ENCODE assay signal across 25 cellular contexts in the genomic region with DNA sequence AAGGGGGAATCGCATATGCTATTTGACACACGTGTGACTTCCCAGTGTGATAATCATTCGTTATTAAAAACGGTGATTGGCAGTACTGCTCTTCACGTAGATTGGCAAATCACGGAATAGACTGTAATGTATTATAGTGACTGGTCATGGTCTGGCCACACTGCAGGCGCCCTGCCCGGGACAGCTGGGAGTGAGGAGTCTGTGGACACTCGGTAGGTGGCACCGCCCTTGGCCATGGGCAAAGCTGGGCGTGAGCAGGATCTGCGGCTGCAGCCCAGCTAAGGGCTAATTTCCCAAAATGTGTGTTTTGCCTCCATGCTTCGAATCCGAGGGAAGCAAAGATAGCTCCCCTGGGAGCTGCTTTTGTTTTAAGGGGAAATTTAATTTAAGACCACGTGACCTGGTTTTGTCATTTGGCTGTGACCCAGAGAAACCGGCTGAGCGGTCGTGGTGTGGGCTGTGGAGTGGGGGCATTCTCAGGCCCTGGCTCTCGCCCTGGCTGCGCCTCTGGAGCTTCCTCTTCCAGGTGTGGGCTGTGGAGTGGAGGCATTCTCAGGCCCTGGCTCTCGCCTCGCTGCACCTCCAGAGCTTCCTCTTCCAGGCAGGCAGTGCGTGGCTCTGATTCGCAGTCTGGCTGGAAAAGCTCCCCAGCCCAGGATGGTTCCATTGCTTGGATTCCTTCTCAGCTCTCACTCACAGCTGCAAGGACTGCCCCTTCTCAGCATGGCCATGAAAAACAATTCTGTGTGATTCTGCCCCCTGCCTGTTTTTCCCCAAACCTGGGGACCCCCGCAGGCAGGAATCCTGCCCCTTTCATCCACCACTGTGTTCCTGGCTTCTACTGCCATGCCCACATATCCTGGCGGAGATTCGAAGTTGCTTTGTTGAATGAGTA.
A peak's percentile ranks its signal among the peaks of the same experiment; 100 is the strongest.
DNase-seq lines count a peak whose midpoint lies in the region; ATAC-seq, FAIRE-seq and TF ChIP-seq lines count a peak whose summit lies in the region.
"Had no signal": no experiment of that assay in that cellular context is flagged by ENCODE, and none has a peak within 500 bp of the region (broad histone marks: within the 10 kb centered on the region; RNA-seq: fewer than 3 reads in every experiment).

No MANE protein-coding gene starts in this region.

- peaks cover 0 to 71% (median 22%) of the 10 kb centered on the region in 9 donors for H3K27me3 ChIP-seq in heart left ventricle
- no peaks in the 10 kb centered on the region for H3K27me3 ChIP-seq in right atrium auricular region
- H3K27me3 ChIP-seq in body of pancreas: no peaks in the 10 kb centered on the region
- H3K27me3 ChIP-seq in HepG2 (ENCODE audit: control insufficient read depth in 1 of 2, insufficient read depth in 2 of 2, low read length in 2 of 2): peaks cover 12 to 85% of the 10 kb centered on the region in 2 experiments; a peak in 3 of 5 replicates
- peaks cover 17% of the 10 kb centered on the region for H3K27me3 ChIP-seq in upper lobe of right lung
- H3K27me3 ChIP-seq: foreskin keratinocyte had no signal

- H3K36me3 Mint-ChIP-seq in activated naive CD8-positive, alpha-beta T cell treated with anti-CD3 and anti-CD28 coated beads for 36 hours: no peaks in the 10 kb centered on the region
- H3K36me3 Mint-ChIP-seq: CD4-positive, CD25-positive, alpha-beta regulatory T cell had no signal

- FAIRE-seq in HepG2 (lab: Jason Lieb, UNC): no peak
- FAIRE-seq: GM12878 had no signal

- H3K4me3 ChIP-seq in heart left ventricle (no peak overlapping the region), right atrium auricular region (no peak overlapping the region), body of pancreas (no peak overlapping the region), HepG2 (replicated peaks in 1 of 3; ENCODE audit: insufficient read depth in 1 of 3, low read depth in 2 of 3, low read length in 3 of 3) (no peak overlapping the region), upper lobe of right lung (no peak overlapping the region)
- H3K4me3 ChIP-seq: dorsolateral prefrontal cortex, GM12878 had no signal

- no peak overlapping the region for H3K9ac ChIP-seq in HepG2 (ENCODE audit: insufficient read depth, low read depth, low read length)

- POLR2A ChIA-PET in HepG2 (lab: Yijun Ruan, JAX): no interaction called here

- TF ChIP-seq POLR2A in heart left ventricle (IDR thresholded peaks at IDR 0.05): no peak
- TF ChIP-seq POLR2A in body of pancreas (IDR thresholded peaks at IDR 0.05): no peak
- TF ChIP-seq POLR2A in HepG2 (IDR thresholded peaks at IDR 0.05; ENCODE audit: insufficient read depth in 1 of 2, low read depth in 2 of 2, low read length in 2 of 2): no peak

- no peaks in the 10 kb centered on the region for H3K79me2 ChIP-seq in HepG2 (ENCODE audit: insufficient read depth, low read length)

- peak in 3 of 5 donors; percentile 21 to 47 (median 22) for DNase-seq in heart left ventricle
- no peak for DNase-seq in right atrium auricular region (ENCODE audit: low spot score)
- peak in 3 of 4 donors; percentile 15 to 31 (median 23) for DNase-seq in body of pancreas
- no peak for DNase-seq in HepG2 (ENCODE audit: low spot score)
- peak; percentile 52 for DNase-seq in upper lobe of right lung
- no peak for DNase-seq in activated naive CD8-positive, alpha-beta T cell treated with anti-CD3 and anti-CD28 coated beads for 36 hours
- DNase-seq in NCI-H1417 treated with DMSO at 0.1 percent for 48 hours (lab: John Stamatoyannopoulos, UW): no peak
- no peak for DNase-seq in activated CD4-positive, alpha-beta T cell treated with anti-CD3 and anti-CD28 coated beads, Interleukin-2, amount 50 U/mL, for 1 hour
- DNase-seq: ACHN; activated B cell treated with CpG ODN at 0.5 μM for 24 hours; activated CD8-positive, alpha-beta T cell treated with anti-CD3 and anti-CD28 coated beads for 36 hours; activated naive CD4-positive, alpha-beta T cell; amniotic stem cell; caudate nucleus; CD4-positive, CD25-positive, alpha-beta regulatory T cell; foreskin keratinocyte; hippocampal formation; left colon; NCI-H1930; NCI-H2227 treated with DMSO at 0.1 percent for 48 hours; SIG-M5; substantia nigra had no signal

- H3K27ac Mint-ChIP-seq in activated naive CD8-positive, alpha-beta T cell treated with anti-CD3 and anti-CD28 coated beads for 36 hours: no peak overlapping the region
- H3K27ac Mint-ChIP-seq: activated B cell treated with CpG ODN at 0.5 μM for 24 hours; activated CD8-positive, alpha-beta T cell treated with anti-CD3 and anti-CD28 coated beads for 36 hours; CD4-positive, CD25-positive, alpha-beta regulatory T cell had no signal

- no peaks in the 10 kb centered on the region for H3K4me1 Mint-ChIP-seq in activated naive CD8-positive, alpha-beta T cell treated with anti-CD3 and anti-CD28 coated beads for 36 hours
- H3K4me1 Mint-ChIP-seq: activated B cell treated with CpG ODN at 0.5 μM for 24 hours; CD4-positive, CD25-positive, alpha-beta regulatory T cell had no signal

- no peaks in the 10 kb centered on the region for H3K36me3 ChIP-seq in heart left ventricle
- H3K36me3 ChIP-seq in right atrium auricular region: no peaks in the 10 kb centered on the region
- H3K36me3 ChIP-seq in body of pancreas (replicated peaks in 1 of 2; ENCODE audit: insufficient read depth in 1 of 2, low read depth in 2 of 2): no peaks in the 10 kb centered on the region
- no peaks in the 10 kb centered on the region for H3K36me3 ChIP-seq in HepG2 (replicated peaks in 1 of 2; ENCODE audit: control insufficient read depth in 1 of 2, insufficient read depth in 2 of 2, low read length in 2 of 2)
- H3K36me3 ChIP-seq in upper lobe of right lung: no peaks in the 10 kb centered on the region

- CTCF ChIA-PET in HepG2 (lab: Yijun Ruan, JAX; ENCODE audit: low intra/inter-chr PET ratio, low total read pairs): no interaction called here

- TF ChIP-seq CTCF in heart left ventricle (IDR thresholded peaks at IDR 0.05): no peak
- no peak for TF ChIP-seq CTCF in right atrium auricular region (IDR thresholded peaks at IDR 0.05)
- no peak for TF ChIP-seq CTCF in body of pancreas (IDR thresholded peaks at IDR 0.05)
- TF ChIP-seq CTCF in HepG2 (CRISPR knock-in tag; IDR thresholded peaks at IDR 0.05): no peak
- no peak for TF ChIP-seq CTCF in upper lobe of right lung (IDR thresholded peaks at IDR 0.05)

- no peaks in the 10 kb centered on the region for H3K9me3 Mint-ChIP-seq in activated naive CD8-positive, alpha-beta T cell treated with anti-CD3 and anti-CD28 coated beads for 36 hours
- H3K9me3 Mint-ChIP-seq: activated B cell treated with CpG ODN at 0.5 μM for 24 hours; activated CD8-positive, alpha-beta T cell treated with anti-CD3 and anti-CD28 coated beads for 36 hours had no signal

- no peak overlapping the region for H3K4me2 ChIP-seq in HepG2 (ENCODE audit: low read depth, low read length)

- H3K9me3 ChIP-seq in heart left ventricle (no peaks in the 10 kb centered on the region), right atrium auricular region (no peaks in the 10 kb centered on the region), body of pancreas (no peaks in the 10 kb centered on the region), HepG2 (ENCODE audit: low read length) (no peaks in the 10 kb centered on the region), upper lobe of right lung (no peaks in the 10 kb centered on the region)

- H4K20me1 ChIP-seq in HepG2 (ENCODE audit: insufficient read depth, low read length): no peaks in the 10 kb centered on the region

- H3K27ac ChIP-seq in heart left ventricle (no peak overlapping the region), right atrium auricular region (no peak overlapping the region), body of pancreas (peak overlapping the region in 1 of 4 donors; percentile 3), HepG2 (ENCODE audit: extremely low read length, insufficient read depth, low read length) (no peak overlapping the region), upper lobe of right lung (no peak overlapping the region)
- H3K27ac ChIP-seq: epithelial cell of prostate, foreskin keratinocyte had no signal

- ATAC-seq in heart left ventricle (no peak), body of pancreas (no peak), HepG2 (no peak), upper lobe of right lung (no peak)
- ATAC-seq: activated CD8-positive, alpha-beta T cell treated with anti-CD3 and anti-CD28 coated beads for 36 hours; foreskin keratinocyte; GM12878; left colon had no signal

- no peak overlapping the region for H3K4me3 Mint-ChIP-seq in activated naive CD8-positive, alpha-beta T cell treated with anti-CD3 and anti-CD28 coated beads for 36 hours
- H3K4me3 Mint-ChIP-seq: activated B cell treated with CpG ODN at 0.5 μM for 24 hours; activated CD8-positive, alpha-beta T cell treated with anti-CD3 and anti-CD28 coated beads for 36 hours had no signal

- no TSS peak for BruUV-seq in HepG2 (replicated peaks; lab: Mats Ljungman, UMichigan)

- H3K4me1 ChIP-seq in heart left ventricle: peaks cover 0 to 37% (median 5%) of the 10 kb centered on the region in 12 donors
- peaks cover 0 to 38% of the 10 kb centered on the region in 2 donors for H3K4me1 ChIP-seq in right atrium auricular region
- H3K4me1 ChIP-seq in body of pancreas: peaks cover 54% of the 10 kb centered on the region
- H3K4me1 ChIP-seq in HepG2 (ENCODE audit: insufficient read depth, low read length): no peaks in the 10 kb centered on the region
- peaks cover 7% of the 10 kb centered on the region for H3K4me1 ChIP-seq in upper lobe of right lung
- H3K4me1 ChIP-seq: foreskin keratinocyte had no signal

- 27 to 34% (median 30%) methylated on average over 23 to 27 of the region's 27 CpGs for WGBS in heart left ventricle, 4 donors
- 50 to 56% methylated on average over 18 to 27 of the region's 27 CpGs for WGBS in body of pancreas, 2 donors
- 23% methylated on average over 13 of the region's 27 CpGs for WGBS in HepG2 (ENCODE audit: low lambda C conversion rate)

- no peak overlapping the region for H2AFZ ChIP-seq in HepG2 (ENCODE audit: low read length)

- no peak for TF ChIP-seq RAD21 in HepG2 (CRISPR knock-in tag; IDR thresholded peaks at IDR 0.05)

- in situ Hi-C loops in HepG2 (cut with HindIII; ENCODE audit: extremely low pct_ligation_motif_present, low pct_unique_long_range_greater_than_20kb): no loop called here

- intact Hi-C loops in heart left ventricle (cut with DNase I) (loop anchor here in 1 of 10 donors (5.0 kb wide), 1 partner anchor 84 kb away; no protein-coding TSS in a partner anchor), body of pancreas (cut with DNase I) (no loop called here), HepG2 (cut with micrococcal nuclease; ENCODE audit: unreplicated experiment) (no loop called here), upper lobe of right lung (cut with DNase I) (no loop called here)

- TF ChIP-seq EP300 in HepG2 (IDR thresholded peaks at IDR 0.05; ENCODE audit: low read depth in 2 of 2, low read length in 2 of 2): no peak
- TF ChIP-seq EP300 in HepG2 (CRISPR knock-in tag; IDR thresholded peaks at IDR 0.05; ENCODE audit: borderline replicate concordance): no peak

- H3K27me3 Mint-ChIP-seq in activated naive CD8-positive, alpha-beta T cell treated with anti-CD3 and anti-CD28 coated beads for 36 hours: peaks cover 20% of the 10 kb centered on the region

TF ChIP-seq in HepG2, 621 proteins besides CTCF, POLR2A, EP300 and RAD21:
- TF ChIP-seq RAD51 (IDR thresholded peaks at IDR 0.05; ENCODE audit: borderline replicate concordance) (peak; percentile 17; the same call in 1 of the 2 replicates), HMG20A (CRISPR knock-in tag; IDR thresholded peaks at IDR 0.05; ENCODE audit: borderline replicate concordance) (no peak)

Comparison
In these comparisons a context has a peak if more than half of its experiments do, and no peak if none do; other contexts are left out.
1. DNase-seq: peak in heart left ventricle (3 of 5), body of pancreas (3 of 4) and upper lobe of right lung (single experiment); none in right atrium auricular region (single experiment), HepG2 (single experiment), activated naive CD8-positive, alpha-beta T cell treated with anti-CD3 and anti-CD28 coated beads for 36 hours (single experiment), NCI-H1417 treated with DMSO at 0.1 percent for 48 hours (single experiment) and activated CD4-positive, alpha-beta T cell treated with anti-CD3 and anti-CD28 coated beads, Interleukin-2, amount 50 U/mL, for 1 hour (single experiment).